Comparison of ENCODE assay signal across 39 cellular contexts in genomic region chr18:13917401-13917800, GRCh38. TPM values are rescaled to one million over a fixed set of nuclear protein-coding genes. Genes with fewer than 3 reads are reported as not detected.
"Had no signal": no experiment of that assay in that cellular context is flagged by ENCODE, and none has a peak within 500 bp of the region (broad histone marks: within the 10 kb centered on the region; RNA-seq: fewer than 3 reads in every experiment).

No MANE protein-coding gene starts in this region.

- H3K9me3 ChIP-seq: MG63 had no signal

- DNase-seq: Karpas-422, Kasumi-1, KG1, MG63, MM.1S, MV-4-11, NCI-H1048, NCI-H1092, NCI-H1092 treated with DMSO at 0.1 percent for 48 hours, NCI-H1105, NCI-H1105 treated with DMSO at 0.1 percent for 48 hours, NCI-H1417, NCI-H1417 treated with DMSO at 0.1 percent for 48 hours, NCI-H1436, NCI-H1436 treated with DMSO at 0.1 percent for 48 hours, NCI-H146, NCI-H1694, NCI-H1694 treated with DMSO at 0.1 percent for 48 hours, NCI-H187, NCI-H187 treated with DMSO at 0.1 percent for 48 hours, NCI-H1930, NCI-H2029, NCI-H2029 treated with DMSO at 0.1 percent for 48 hours, NCI-H2081, NCI-H2081 treated with DMSO at 0.1 percent for 48 hours, NCI-H2107, NCI-H2171, NCI-H2171 treated with DMSO at 0.1 percent for 48 hours, NCI-H2227 treated with DMSO at 0.1 percent for 48 hours, NCI-H226, NCI-H345, NCI-H446, NCI-H446 treated with DMSO at 0.1 percent for 48 hours, NCI-H510A had no signal

- H3K27ac ChIP-seq: KMS-11 had no signal

- H3K36me3 ChIP-seq: MG63 had no signal

- H3K4me2 ChIP-seq: KMS-11 had no signal

- H3K27me3 ChIP-seq: MG63 had no signal

- H3K4me3 ChIP-seq: MG63 had no signal

RNA-seq across cellular contexts. Expression of gene MC2R, which starts 2.1 kb away (rescaled TPM):
- total RNA-seq: LHCN-M2, M059J, MCF 10A, NCI-H460 had no signal
